In genomic region chr2:97589257-97589597, GRCh38 we compare ENCODE assay signal across 8 cellular contexts. TPM values are rescaled to one million over a fixed set of nuclear protein-coding genes. Genes with fewer than 3 reads are reported as not detected.
DNase-seq lines count a peak whose midpoint lies in the region; ATAC-seq and TF ChIP-seq lines count a peak whose summit lies in the region.
"Not testable (repeated sequence)": the region's sequence is repeated elsewhere in the genome, so short reads cannot be mapped to it uniquely, and the experiment has no call there.

No MANE protein-coding gene starts in this region.

- not testable (repeated sequence) for TF ChIP-seq CTCF in AG10803 (conservative IDR thresholded peaks at IDR 0.05; ENCODE audit: low read length); PC-3 (conservative IDR thresholded peaks at IDR 0.05; ENCODE audit: low read depth, low read length); dorsolateral prefrontal cortex (IDR thresholded peaks at IDR 0.05 in 54 of 56, conservative IDR thresholded peaks at IDR 0.05 in 2 of 56; ENCODE audit: low read depth in 1 of 56, partially characterized antibody in 56 of 56)

- not testable (repeated sequence) for H3K27me3 ChIP-seq in H7 (ENCODE audit: control insufficient read depth, insufficient read depth, low read length); PC-3 (ENCODE audit: low read length); dorsolateral prefrontal cortex

- H3F3A ChIP-seq in PC-3 (ENCODE audit: low read length, unreplicated experiment): not testable (repeated sequence)

- peak overlapping the region; percentile 100 for H3K4me3 Mint-ChIP-seq in activated T-helper 2 cell treated with anti-CD3 and anti-CD28 coated beads, Interferon-gamma antibody, Interleukin-2, Interleukin-4, amounts not matched to agents 10 μg/mL and 5 μg/mL and 100 μg/mL, durations not matched to agents 14 hours and 24 hours and 36 hours (ENCODE audit: low read depth)
- peak overlapping the region; percentile 98 for H3K4me3 Mint-ChIP-seq in natural killer cell treated with Interleukin-12 subunit alpha and Interleukin-12 subunit beta and Interleukin-15 and Interleukin-18, amount 100 ng/mL, for 72 hours
- peak overlapping the region; percentile 100 for H3K4me3 Mint-ChIP-seq in stimulated activated naive CD8-positive, alpha-beta T cell treated with anti-CD3 and anti-CD28 coated beads, Interleukin-15, Interleukin-2, amounts not matched to agents 100 ng/mL and 50 ng/mL, for 24 hours

- H3K27ac ChIP-seq in PC-3 (ENCODE audit: low read length): not testable (repeated sequence)
- peak overlapping the region in 47 of 59 donors; percentile 29 to 99 (median 76) for H3K27ac ChIP-seq in dorsolateral prefrontal cortex

- H3K9me3 Mint-ChIP-seq in activated T-helper 2 cell treated with anti-CD3 and anti-CD28 coated beads, Interferon-gamma antibody, Interleukin-2, Interleukin-4, amounts not matched to agents 10 μg/mL and 5 μg/mL and 100 μg/mL, durations not matched to agents 14 hours and 24 hours and 36 hours; natural killer cell treated with Interleukin-12 subunit alpha and Interleukin-12 subunit beta and Interleukin-15 and Interleukin-18, amount 100 ng/mL, for 72 hours; stimulated activated naive CD8-positive, alpha-beta T cell treated with anti-CD3 and anti-CD28 coated beads, Interleukin-15, Interleukin-2, amounts not matched to agents 100 ng/mL and 50 ng/mL, for 24 hours: not testable (repeated sequence)

- peaks cover 14% of the 10 kb centered on the region for H3K27me3 Mint-ChIP-seq in activated T-helper 2 cell treated with anti-CD3 and anti-CD28 coated beads, Interferon-gamma antibody, Interleukin-2, Interleukin-4, amounts not matched to agents 10 μg/mL and 5 μg/mL and 100 μg/mL, durations not matched to agents 14 hours and 24 hours and 36 hours (ENCODE audit: low read depth)
- not testable (repeated sequence) for H3K27me3 Mint-ChIP-seq in natural killer cell treated with Interleukin-12 subunit alpha and Interleukin-12 subunit beta and Interleukin-15 and Interleukin-18, amount 100 ng/mL, for 72 hours; stimulated activated naive CD8-positive, alpha-beta T cell treated with anti-CD3 and anti-CD28 coated beads, Interleukin-15, Interleukin-2, amounts not matched to agents 100 ng/mL and 50 ng/mL, for 24 hours

- H3K36me3 Mint-ChIP-seq in activated T-helper 2 cell treated with anti-CD3 and anti-CD28 coated beads, Interferon-gamma antibody, Interleukin-2, Interleukin-4, amounts not matched to agents 10 μg/mL and 5 μg/mL and 100 μg/mL, durations not matched to agents 14 hours and 24 hours and 36 hours (ENCODE audit: low read depth): peaks cover 10% of the 10 kb centered on the region
- H3K36me3 Mint-ChIP-seq in natural killer cell treated with Interleukin-12 subunit alpha and Interleukin-12 subunit beta and Interleukin-15 and Interleukin-18, amount 100 ng/mL, for 72 hours; stimulated activated naive CD8-positive, alpha-beta T cell treated with anti-CD3 and anti-CD28 coated beads, Interleukin-15, Interleukin-2, amounts not matched to agents 100 ng/mL and 50 ng/mL, for 24 hours (ENCODE audit: low read depth): not testable (repeated sequence)

- not testable (repeated sequence) for ATAC-seq in PC-3; natural killer cell treated with Interleukin-12 subunit alpha and Interleukin-12 subunit beta and Interleukin-15 and Interleukin-18, amount 100 ng/mL, for 72 hours

- CTCF ChIA-PET in PC-3 (lab: Charles Lee): not testable (repeated sequence)

- peak overlapping the region; percentile 75 for H2AFZ ChIP-seq in PC-3 (ENCODE audit: low read length)

- H3K4me2 ChIP-seq in PC-3 (ENCODE audit: low read length): peak overlapping the region; percentile 78

- not testable (repeated sequence) for BruUV-seq in PC-3 (replicated peaks; lab: Mats Ljungman, UMichigan)

- not testable (repeated sequence) for H4K20me1 ChIP-seq in PC-3 (ENCODE audit: low read length)

- peak overlapping the region; percentile 56 for H3K9ac ChIP-seq in PC-3 (ENCODE audit: low read length)

- H3K4me1 ChIP-seq in PC-3 (ENCODE audit: insufficient read depth, low read length): not testable (repeated sequence)

- H3K4me3 ChIP-seq in AG10803 (ENCODE audit: low read length) (peak overlapping the region; percentile 73), H7 (ENCODE audit: insufficient read depth, low read depth, low read length) (peak overlapping the region; percentile 44), PC-3 (ENCODE audit: low read length) (peak overlapping the region; percentile 69), dorsolateral prefrontal cortex (peak overlapping the region; percentile 26 to 81 (median 69)), iPS-11a (ENCODE audit: low read depth, low read length) (peak overlapping the region; percentile 43)

- not testable (repeated sequence) for H3K79me2 ChIP-seq in PC-3 (ENCODE audit: low read length)

- H3K4me1 Mint-ChIP-seq in activated T-helper 2 cell treated with anti-CD3 and anti-CD28 coated beads, Interferon-gamma antibody, Interleukin-2, Interleukin-4, amounts not matched to agents 10 μg/mL and 5 μg/mL and 100 μg/mL, durations not matched to agents 14 hours and 24 hours and 36 hours (ENCODE audit: low read depth); natural killer cell treated with Interleukin-12 subunit alpha and Interleukin-12 subunit beta and Interleukin-15 and Interleukin-18, amount 100 ng/mL, for 72 hours (ENCODE audit: low read depth in 2 of 2); stimulated activated naive CD8-positive, alpha-beta T cell treated with anti-CD3 and anti-CD28 coated beads, Interleukin-15, Interleukin-2, amounts not matched to agents 100 ng/mL and 50 ng/mL, for 24 hours (ENCODE audit: low read depth): not testable (repeated sequence)

- intact Hi-C loops in PC-3 (cut with micrococcal nuclease); activated T-helper 2 cell treated with anti-CD3 and anti-CD28 coated beads, Interferon-gamma antibody, Interleukin-2, Interleukin-4, amounts not matched to agents 10 μg/mL and 5 μg/mL and 100 μg/mL, durations not matched to agents 14 hours and 24 hours and 36 hours (cut with micrococcal nuclease); dorsolateral prefrontal cortex (cut with DNase I): not testable (repeated sequence)

- H3K9me3 ChIP-seq in PC-3 (ENCODE audit: low read length): not testable (repeated sequence)

- not testable (repeated sequence) for H3K36me3 ChIP-seq in H7 (replicated peaks; ENCODE audit: control insufficient read depth, insufficient read depth, low read length); PC-3 (ENCODE audit: low read depth, low read length)

- H3K9me2 ChIP-seq in PC-3 (replicated peaks; ENCODE audit: low read length): not testable (repeated sequence)

- POLR2A ChIA-PET in PC-3 (lab: Charles Lee; ENCODE audit: unreplicated experiment): not testable (repeated sequence)

- DNase-seq in AG10803 (ENCODE audit: low read depth); H7; PC-3; activated T-helper 2 cell treated with anti-CD3 and anti-CD28 coated beads, Interferon-gamma antibody, Interleukin-2, Interleukin-4, amounts not matched to agents 10 μg/mL and 5 μg/mL and 100 μg/mL, durations not matched to agents 14 hours and 24 hours and 36 hours (ENCODE audit: low spot score); dorsolateral prefrontal cortex; natural killer cell treated with Interleukin-12 subunit alpha and Interleukin-12 subunit beta and Interleukin-15 and Interleukin-18, amount 100 ng/mL, for 72 hours (ENCODE audit: low spot score): not testable (repeated sequence)

- peak overlapping the region; percentile 100 for H3K27ac Mint-ChIP-seq in activated T-helper 2 cell treated with anti-CD3 and anti-CD28 coated beads, Interferon-gamma antibody, Interleukin-2, Interleukin-4, amounts not matched to agents 10 μg/mL and 5 μg/mL and 100 μg/mL, durations not matched to agents 14 hours and 24 hours and 36 hours
- peak overlapping the region; percentile 95 to 97 for H3K27ac Mint-ChIP-seq in natural killer cell treated with Interleukin-12 subunit alpha and Interleukin-12 subunit beta and Interleukin-15 and Interleukin-18, amount 100 ng/mL, for 72 hours
- H3K27ac Mint-ChIP-seq in stimulated activated naive CD8-positive, alpha-beta T cell treated with anti-CD3 and anti-CD28 coated beads, Interleukin-15, Interleukin-2, amounts not matched to agents 100 ng/mL and 50 ng/mL, for 24 hours: peak overlapping the region; percentile 99

RNA-seq across cellular contexts. Expression of gene ANKRD36B, which starts 0.5 kb away (rescaled TPM):
- total RNA-seq in H7 (2014; rRNA removed; shearing (Covaris generic)): 3.0 and 6.1 TPM in 2 replicates
- 20.9 and 22.7 TPM in 2 replicates for total RNA-seq in PC-3 (2014; rRNA removed)
- total RNA-seq in activated T-helper 2 cell treated with anti-CD3 and anti-CD28 coated beads, Interferon-gamma antibody, Interleukin-2, Interleukin-4, amounts not matched to agents 10 μg/mL and 5 μg/mL and 100 μg/mL, durations not matched to agents 14 hours and 24 hours and 36 hours: 44.6 and 46.0 TPM in 2 replicates
- 100 to 1,000 TPM in 50 of 120 experiments, 10 to 100 TPM in 70; 62.0 to 154 (median 97.6) TPM for total RNA-seq in dorsolateral prefrontal cortex
- 10 to 100 TPM; 27.7 to 77.7 TPM for total RNA-seq in natural killer cell treated with Interleukin-12 subunit alpha and Interleukin-12 subunit beta and Interleukin-15 and Interleukin-18, amount 100 ng/mL, for 72 hours

RNA-seq across cellular contexts. Expression of gene COX5B, which starts 56.6 kb away (rescaled TPM):
- total RNA-seq in H7 (2014; rRNA removed; shearing (Covaris generic)): 312 and 347 TPM in 2 replicates
- 803 and 1,015 TPM in 2 replicates for total RNA-seq in PC-3 (2014; rRNA removed)
- total RNA-seq in activated T-helper 2 cell treated with anti-CD3 and anti-CD28 coated beads, Interferon-gamma antibody, Interleukin-2, Interleukin-4, amounts not matched to agents 10 μg/mL and 5 μg/mL and 100 μg/mL, durations not matched to agents 14 hours and 24 hours and 36 hours: 217 and 237 TPM in 2 replicates
- 100 to 1,000 TPM; 245 to 509 (median 381) TPM for total RNA-seq in dorsolateral prefrontal cortex
- total RNA-seq in natural killer cell treated with Interleukin-12 subunit alpha and Interleukin-12 subunit beta and Interleukin-15 and Interleukin-18, amount 100 ng/mL, for 72 hours: 100 to 1,000 TPM; 133 to 174 TPM
